In genomic region chr20:46108435-46108841, GRCh38 we compare ENCODE assay signal across 10 cellular contexts. TPM values are rescaled to one million over a fixed set of nuclear protein-coding genes. Genes with fewer than 3 reads are reported as not detected.
DNase-seq lines count a peak whose midpoint lies in the region; ATAC-seq and TF ChIP-seq lines count a peak whose summit lies in the region.
"Had no signal": no experiment of that assay in that cellular context is flagged by ENCODE, and none has a peak within 500 bp of the region (broad histone marks: within the 10 kb centered on the region; RNA-seq: fewer than 3 reads in every experiment).

No MANE protein-coding gene starts in this region.

- no peak overlapping the region for H3K4me3 ChIP-seq in dorsolateral prefrontal cortex
- H3K4me3 ChIP-seq: SJCRH30 had no signal

- H3K27ac ChIP-seq in dorsolateral prefrontal cortex = no peak overlapping the region
- H3K27ac ChIP-seq: SJCRH30 had no signal

- ATAC-seq in GM18517 (IDR thresholded peaks at IDR 0.05; ENCODE audit: unreplicated experiment) = peak; percentile 84
- ATAC-seq in GM21526 (IDR thresholded peaks at IDR 0.05; ENCODE audit: low FRiP score, unreplicated experiment) = peak; percentile 78
- ATAC-seq in HG03342 (IDR thresholded peaks at IDR 0.05; ENCODE audit: unreplicated experiment) = peak; percentile 77

- TF ChIP-seq CTCF in dorsolateral prefrontal cortex (IDR thresholded peaks at IDR 0.05 in 54 of 56, conservative IDR thresholded peaks at IDR 0.05 in 2 of 56; ENCODE audit: low read depth in 1 of 56, partially characterized antibody in 56 of 56) = no peak

- DNase-seq in germinal center (ENCODE audit: low spot score) (peak; percentile 42), dorsolateral prefrontal cortex (no peak), DMS53 (lab: John Stamatoyannopoulos, UW) (no peak), ureter (ENCODE audit: low spot score) (no peak)
- DNase-seq in activated CD4-positive, alpha-beta T cell treated with anti-CD3 and anti-CD28 coated beads, Interleukin-2, amount 50 U/mL, for 48 hours = no peak
- DNase-seq: DMS 273 treated with DMSO at 0.1 percent for 48 hours, SJCRH30 had no signal

- peaks cover 0 to 43% (median 0%) of the 10 kb centered on the region in 45 donors for H3K27me3 ChIP-seq in dorsolateral prefrontal cortex

- intact Hi-C loops in dorsolateral prefrontal cortex (cut with DNase I) = no loop called here

RNA-seq across cellular contexts. Expression of gene CD40, which starts 9.7 kb away (rescaled TPM):
- total RNA-seq in dorsolateral prefrontal cortex (10 to 100 TPM in 5 of 120 experiments, 1 to 10 TPM in 115; 1.9 to 12.6 (median 5.2) TPM), ureter (29.0 TPM)

RNA-seq across cellular contexts. Expression of gene NCOA5, which starts 18.7 kb away (rescaled TPM):
- total RNA-seq in dorsolateral prefrontal cortex (10 to 100 TPM; 13.5 to 36.9 (median 24.1) TPM), ureter (30.0 TPM)
